3 cellular contexts compared by ENCODE assay signal in genomic region chr11:35028007-35028406, GRCh38.
DNase-seq lines count a peak whose midpoint lies in the region; ATAC-seq, FAIRE-seq and TF ChIP-seq lines count a peak whose summit lies in the region.
"Not testable (repeated sequence)": the region's sequence is repeated elsewhere in the genome, so short reads cannot be mapped to it uniquely, and the experiment has no call there.

No MANE protein-coding gene starts in this region.

- not testable (repeated sequence) for FAIRE-seq in K562 (lab: Jason Lieb, UNC)

- H3K4me1 ChIP-seq in HEK293 (ENCODE audit: control insufficient read depth, insufficient read depth, low read length) = not testable (repeated sequence)
- peaks cover 8 to 30% of the 10 kb centered on the region in 2 experiments for H3K4me1 ChIP-seq in K562 (replicated peaks in 1 of 2; ENCODE audit: control insufficient read depth in 2 of 2, insufficient read depth in 2 of 2, low read length in 2 of 2)

- H3K27me3 Mint-ChIP-seq in activated B cell treated with CpG ODN at 0.5 μM for 24 hours = not testable (repeated sequence)

- in situ Hi-C loops in K562 (cut with MboI) = not testable (repeated sequence)

- H3K4me2 ChIP-seq in K562 (ENCODE audit: insufficient read depth, low read length) = not testable (repeated sequence)

- H3K9me1 ChIP-seq in K562 (ENCODE audit: control insufficient read depth, insufficient read depth, low read length) = not testable (repeated sequence)

- not testable (repeated sequence) for TF ChIP-seq EP300 in K562 (IDR thresholded peaks at IDR 0.05; ENCODE audit: low read length)

- peak overlapping the region; percentile 38 for H3K27ac Mint-ChIP-seq in activated B cell treated with CpG ODN at 0.5 μM for 24 hours

- not testable (repeated sequence) for H3K9me3 ChIP-seq in HEK293 (ENCODE audit: control insufficient read depth, insufficient read depth, low read depth, low read length); K562 (replicated peaks; ENCODE audit: control insufficient read depth, insufficient read depth, low read depth, low read length)

- CTCF ChIA-PET in HEK293 (lab: Yijun Ruan, JAX); activated B cell treated with CpG ODN at 0.5 μM for 24 hours (lab: Charles Lee); K562 (lab: Yijun Ruan, JAX; ENCODE audit: low intra/inter-chr PET ratio): not testable (repeated sequence)

- H3K9ac ChIP-seq in K562 (ENCODE audit: insufficient read depth in 1 of 2, low read depth in 2 of 2, low read length in 2 of 2) = not testable (repeated sequence)

- not testable (repeated sequence) for TF ChIP-seq CTCF in HEK293 (tag by site-specific recombination; IDR thresholded peaks at IDR 0.05); activated B cell treated with CpG ODN at 0.5 μM for 24 hours (IDR thresholded peaks at IDR 0.05); K562 (IDR thresholded peaks at IDR 0.05 in 2 of 3, conservative IDR thresholded peaks at IDR 0.05 in 1 of 3; ENCODE audit: insufficient read depth in 2 of 3, low read depth in 1 of 3, low read length in 3 of 3)

- POLR2A ChIA-PET in HEK293 (lab: Yijun Ruan, JAX); K562 (lab: Yijun Ruan, JAX): not testable (repeated sequence)
- POLR2A ChIA-PET in activated B cell treated with CpG ODN at 0.5 μM for 24 hours (lab: Charles Lee) = interaction anchor here (0.6 to 6.6 kb wide), 5 partner anchors 18 to 1069 kb away, joined by 6 to 37 read pairs (median 23); no protein-coding TSS in a partner anchor

- H3K27me3 ChIP-seq in K562 (ENCODE audit: control insufficient read depth in 2 of 2, insufficient read depth in 2 of 2, low read length in 2 of 2) = not testable (repeated sequence)

- H3K36me3 Mint-ChIP-seq in activated B cell treated with CpG ODN at 0.5 μM for 24 hours (ENCODE audit: low read depth) = not testable (repeated sequence)

- WGBS in K562 (ENCODE audit: insufficient coverage, low coverage, missing lambda C conversion rate) = 38% methylated on average over 3 of the region's 4 CpGs

- not testable (repeated sequence) for H3K79me2 ChIP-seq in K562 (ENCODE audit: control insufficient read depth, insufficient read depth, low read length)

- not testable (repeated sequence) for TF ChIP-seq POLR2A in K562 (conservative IDR thresholded peaks at IDR 0.05)

- not testable (repeated sequence) for DNase-seq in activated B cell treated with CpG ODN at 0.5 μM for 24 hours; K562 (ENCODE audit: extremely low read depth in 1 of 4, low spot score in 3 of 4)

- H2AFZ ChIP-seq in K562 (ENCODE audit: low read depth, low read length) = not testable (repeated sequence)

- not testable (repeated sequence) for H3K4me3 Mint-ChIP-seq in activated B cell treated with CpG ODN at 0.5 μM for 24 hours

- H3K9me3 Mint-ChIP-seq in activated B cell treated with CpG ODN at 0.5 μM for 24 hours = peaks cover 17% of the 10 kb centered on the region

- not testable (repeated sequence) for BruUV-seq in K562 (replicated peaks; lab: Mats Ljungman, UMichigan)

- intact Hi-C loops in activated B cell treated with CpG ODN at 0.5 μM for 24 hours (cut with micrococcal nuclease); K562 (cut with micrococcal nuclease): not testable (repeated sequence)

- not testable (repeated sequence) for H3K27ac ChIP-seq in HEK293 (ENCODE audit: extremely low read depth, low read depth, low read length); K562 (ENCODE audit: extremely low read depth, low read depth, low read length)

- TF ChIP-seq RAD21 in K562 (CRISPR knock-in tag; conservative IDR thresholded peaks at IDR 0.05 in 1 of 2, IDR thresholded peaks at IDR 0.05 in 1 of 2) = not testable (repeated sequence)

- H4K20me1 ChIP-seq in K562 (replicated peaks; ENCODE audit: control insufficient read depth, insufficient read depth, low read length) = not testable (repeated sequence)

- H3K36me3 ChIP-seq in HEK293 (ENCODE audit: control insufficient read depth in 2 of 2, insufficient read depth in 1 of 2, low read length in 2 of 2); K562 (ENCODE audit: control insufficient read depth, insufficient read depth, low read length): not testable (repeated sequence)

- H3K4me3 ChIP-seq in HEK293 (ENCODE audit: low read depth, low read length); K562: not testable (repeated sequence)

- peaks cover 52% of the 10 kb centered on the region for H3K4me1 Mint-ChIP-seq in activated B cell treated with CpG ODN at 0.5 μM for 24 hours

- not testable (repeated sequence) for ATAC-seq in activated B cell treated with CpG ODN at 0.5 μM for 24 hours (ENCODE audit: low read depth); K562

TF ChIP-seq in HEK293, 187 proteins besides CTCF, POLR2A, EP300 and RAD21:
- TF ChIP-seq ZNF146 (tag by site-specific recombination; IDR thresholded peaks at IDR 0.05) = peak; percentile 49; the same call in 1 of the 2 replicates

TF ChIP-seq in K562, 482 proteins besides CTCF, POLR2A, EP300 and RAD21:
- TF ChIP-seq BCOR (IDR thresholded peaks at IDR 0.05) (0 out of 2 replicates have a peak, but pooled peaks have one; percentile 36), ZNF146 (CRISPR knock-in tag; IDR thresholded peaks at IDR 0.05; ENCODE audit: unreplicated experiment) (peak; percentile 96)
